8 cellular contexts compared by ENCODE assay signal in genomic region chrX:3843522-3844145, GRCh38.
DNase-seq lines count a peak whose midpoint lies in the region; ATAC-seq and TF ChIP-seq lines count a peak whose summit lies in the region.
"Not testable (repeated sequence)": the region's sequence is repeated elsewhere in the genome, so short reads cannot be mapped to it uniquely, and the experiment has no call there.

No MANE protein-coding gene starts in this region.

- H3K27me3 Mint-ChIP-seq in naive thymus-derived CD8-positive, alpha-beta T cell: not testable (repeated sequence)

- H3K4me1 ChIP-seq in BLaER1, gastroesophageal sphincter: not testable (repeated sequence)

- H4K20me1 ChIP-seq in BLaER1: not testable (repeated sequence)

- no CpG with 5 or more reads among the region's 85 CpGs for WGBS in gastroesophageal sphincter (ENCODE audit: low coverage in 1 of 2), 2 donors

- H3K4me1 Mint-ChIP-seq in naive thymus-derived CD8-positive, alpha-beta T cell: not testable (repeated sequence)

- H3K9me3 Mint-ChIP-seq in naive thymus-derived CD8-positive, alpha-beta T cell: not testable (repeated sequence)

- TF ChIP-seq EP300 in gastroesophageal sphincter (IDR thresholded peaks at IDR 0.05): not testable (repeated sequence)

- not testable (repeated sequence) for H3K36me3 Mint-ChIP-seq in naive thymus-derived CD8-positive, alpha-beta T cell

- not testable (repeated sequence) for TF ChIP-seq POLR2A in gastroesophageal sphincter (IDR thresholded peaks at IDR 0.05)

- H3K4me3 ChIP-seq in BLaER1: peak overlapping the region; percentile 59; the same call in 1 of the 2 replicates
- H3K4me3 ChIP-seq in gastroesophageal sphincter: peak overlapping the region in 1 of 2 donors; percentile 48

- ATAC-seq in GM18907 (IDR thresholded peaks at IDR 0.05; ENCODE audit: unreplicated experiment): peak; percentile 97
- ATAC-seq in GM21529 (IDR thresholded peaks at IDR 0.05; ENCODE audit: unreplicated experiment): peak; percentile 90
- ATAC-seq in HG02943 (IDR thresholded peaks at IDR 0.05; ENCODE audit: low read depth, unreplicated experiment): peak; percentile 92
- ATAC-seq in HG03460 (IDR thresholded peaks at IDR 0.05; ENCODE audit: unreplicated experiment): peak; percentile 82
- peak; percentile 93 to 95 for ATAC-seq in activated CD4-positive, CD25-positive, alpha-beta regulatory T cell treated with anti-CD3 and anti-CD28 coated beads, Interleukin-2, amount 50 U/mL, for 24 hours
- peak; percentile 28 for ATAC-seq in gastroesophageal sphincter
- ATAC-seq in naive thymus-derived CD8-positive, alpha-beta T cell: peak; percentile 90 to 91

- DNase-seq in naive thymus-derived CD8-positive, alpha-beta T cell: peak in 2 of 10 donors; percentile 35

- POLR2A ChIA-PET in naive thymus-derived CD8-positive, alpha-beta T cell (lab: Charles Lee): not testable (repeated sequence)

- not testable (repeated sequence) for H3K27me3 ChIP-seq in BLaER1, gastroesophageal sphincter

- H3K27ac Mint-ChIP-seq in naive thymus-derived CD8-positive, alpha-beta T cell: not testable (repeated sequence)

- TF ChIP-seq CTCF in gastroesophageal sphincter (IDR thresholded peaks at IDR 0.05): not testable (repeated sequence)

- H3K9me3 ChIP-seq in BLaER1, gastroesophageal sphincter: not testable (repeated sequence)

- H3K27ac ChIP-seq in BLaER1: peak overlapping the region; percentile 67; the same call in 1 of the 2 replicates
- H3K27ac ChIP-seq in gastroesophageal sphincter: not testable (repeated sequence)

- H3K36me3 ChIP-seq in BLaER1, gastroesophageal sphincter: not testable (repeated sequence)

- H3K4me2 ChIP-seq in BLaER1: not testable (repeated sequence)

- H3K4me3 Mint-ChIP-seq in naive thymus-derived CD8-positive, alpha-beta T cell: not testable (repeated sequence)

- peak overlapping the region; percentile 66; the same call in 1 of the 2 replicates for H3K9ac ChIP-seq in BLaER1

Comparison
In these comparisons a context has a peak if more than half of its experiments do, and no peak if none do; other contexts are left out.
1. ATAC-seq: peak in every context shown above with its lines; median percentile 97 in GM18907; 94 in activated CD4-positive, CD25-positive, alpha-beta regulatory T cell treated with anti-CD3 and anti-CD28 coated beads, Interleukin-2, amount 50 U/mL, for 24 hours; 92 in HG02943; 90 in naive thymus-derived CD8-positive, alpha-beta T cell; 90 in GM21529; 82 in HG03460; 28 in gastroesophageal sphincter.